ENCODE assay signal across 19 cellular contexts in genomic region chr14:97846156-97846555, GRCh38.
"Had no signal": no experiment of that assay in that cellular context is flagged by ENCODE, and none has a peak within 500 bp of the region (broad histone marks: within the 10 kb centered on the region; RNA-seq: fewer than 3 reads in every experiment).

No MANE protein-coding gene starts in this region.

- H3K27ac ChIP-seq: adrenal gland, cardiac muscle cell, dorsolateral prefrontal cortex, gastrocnemius medialis, heart left ventricle, neural progenitor cell, parathyroid adenoma, tibial nerve, vagina, WERI-Rb-1 had no signal

- H2AFZ ChIP-seq: neural progenitor cell, parathyroid adenoma had no signal

- H3K4me2 ChIP-seq: neural progenitor cell had no signal

- H3K4me1 ChIP-seq: adrenal gland, gastrocnemius medialis, heart left ventricle, parathyroid adenoma, vagina had no signal

- FAIRE-seq: islet of Langerhans had no signal

- H3K79me2 ChIP-seq: parathyroid adenoma had no signal

- H3K36me3 ChIP-seq: adrenal gland, cardiac muscle cell, gastrocnemius medialis, heart left ventricle, neural progenitor cell, tibial nerve, vagina, WERI-Rb-1 had no signal

- DNase-seq: activated CD4-positive, alpha-beta T cell treated with anti-CD3 and anti-CD28 coated beads for 4 hours; activated naive CD4-positive, alpha-beta T cell treated with Interleukin-2 at 50 U/mL for 16 hours; adrenal gland; dorsolateral prefrontal cortex; erythroblast; gastrocnemius medialis; heart left ventricle; midbrain; stimulated activated CD4-positive, alpha-beta T cell treated with anti-CD3 and anti-CD28 coated beads, Interleukin-2, amount 100 ng/mL, for 24 hours; substantia nigra; WERI-Rb-1 had no signal

- H3K27me3 ChIP-seq: adrenal gland, gastrocnemius medialis, neural progenitor cell, tibial nerve, vagina had no signal

- ATAC-seq: gastrocnemius medialis; heart left ventricle; stimulated activated memory B cell treated with anti-CD40 and anti-IgM and Interleukin-4, amounts not matched to agents 10 μg/mL and 1 μg/mL and 100 μg/mL, for 72 hours had no signal

- H3K9me3 ChIP-seq: adrenal gland, gastrocnemius medialis, heart left ventricle, tibial nerve, vagina had no signal

- H3K9ac ChIP-seq: neural progenitor cell, parathyroid adenoma had no signal

- H3K4me3 ChIP-seq: adrenal gland, cardiac muscle cell, dorsolateral prefrontal cortex, gastrocnemius medialis, heart left ventricle, lung, neural progenitor cell, tibial nerve, vagina had no signal
